8 cellular contexts compared by ENCODE assay signal in the genomic region with DNA sequence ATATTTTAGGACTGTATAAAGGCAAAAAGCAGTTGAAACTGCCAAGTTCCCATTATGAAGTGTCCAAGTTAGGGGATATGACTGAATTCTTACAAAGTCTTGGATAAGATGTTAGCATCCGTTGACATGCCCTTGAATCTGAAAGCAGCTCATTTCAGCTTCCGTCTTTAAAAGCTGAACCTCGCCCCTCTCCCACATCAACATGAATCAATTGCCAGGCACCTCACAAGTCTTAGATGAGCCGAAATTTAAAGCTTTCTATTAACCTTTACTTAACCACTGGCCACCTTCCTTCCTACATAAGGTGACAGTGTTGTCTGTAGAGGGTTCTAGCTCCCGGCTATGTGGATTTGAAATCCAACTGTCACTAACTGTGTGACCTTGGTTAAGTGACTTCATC. TPM values are rescaled to one million over a fixed set of nuclear protein-coding genes. Genes with fewer than 3 reads are reported as not detected.
DNase-seq lines count a peak whose midpoint lies in the region; ATAC-seq and TF ChIP-seq lines count a peak whose summit lies in the region.

No MANE protein-coding gene starts in this region.

- CTCF ChIA-PET in HEK293T (lab: Yijun Ruan, JAX): no interaction called here

- peak overlapping the region; percentile 84 for H3K4me3 ChIP-seq in Karpas-422 (ENCODE audit: low read length)
- peak overlapping the region; percentile 89 for H3K4me3 ChIP-seq in brain microvascular endothelial cell (ENCODE audit: low read depth, low read length)
- peak overlapping the region; percentile 55 to 83 for H3K4me3 ChIP-seq in vagina

- H2AFZ ChIP-seq in Karpas-422 (ENCODE audit: low read length): no peak overlapping the region

- H3K79me2 ChIP-seq in Karpas-422 (ENCODE audit: low read length): peaks cover 63% of the 10 kb centered on the region

- peaks cover 44% of the 10 kb centered on the region for H3K4me1 ChIP-seq in Karpas-422 (ENCODE audit: low read length)
- peaks cover 69% of the 10 kb centered on the region for H3K4me1 ChIP-seq in vagina

- ATAC-seq in memory B cell (ENCODE audit: low read depth) (no peak), HG02623 (IDR thresholded peaks at IDR 0.05; ENCODE audit: unreplicated experiment) (no peak)

- H3K9me3 Mint-ChIP-seq in CD14-positive monocyte (peaks cover 0 to 3% (median 0%) of the 10 kb centered on the region in 7 donors), memory B cell (no peaks in the 10 kb centered on the region)

- H3K9me2 ChIP-seq in Karpas-422 (replicated peaks; ENCODE audit: insufficient read depth, low read length): no peaks in the 10 kb centered on the region

- H3K9me3 ChIP-seq in Karpas-422 (ENCODE audit: low read length) (no peaks in the 10 kb centered on the region), vagina (no peaks in the 10 kb centered on the region)

- TF ChIP-seq POLR2A in vagina (IDR thresholded peaks at IDR 0.05): no peak

- intact Hi-C loops in CD14-positive monocyte (cut with micrococcal nuclease): loop anchor here in 1 of 2 donors (5.0 kb wide), 1 partner anchor 49 kb away; no protein-coding TSS in a partner anchor
- intact Hi-C loops in vagina (cut with DNase I): no loop called here

- in situ Hi-C loops in brain microvascular endothelial cell (cut with HindIII; ENCODE audit: low pct_ligation_motif_present, low sequenced_read_pairs): no loop called here

- peaks cover 5 to 8% of the 10 kb centered on the region in 2 donors for H3K36me3 Mint-ChIP-seq in CD14-positive monocyte
- peaks cover 5% of the 10 kb centered on the region for H3K36me3 Mint-ChIP-seq in memory B cell

- peak overlapping the region; percentile 94 for H3K9ac ChIP-seq in Karpas-422 (ENCODE audit: low read length)

- no peaks in the 10 kb centered on the region for H3K27me3 ChIP-seq in Karpas-422 (ENCODE audit: low read length)
- no peaks in the 10 kb centered on the region for H3K27me3 ChIP-seq in brain microvascular endothelial cell (replicated peaks)
- H3K27me3 ChIP-seq in vagina: no peaks in the 10 kb centered on the region

- DNase-seq in CD14-positive monocyte (ENCODE audit: low spot score) (no peak), Karpas-422 (peak; percentile 75), brain microvascular endothelial cell (no peak), memory B cell (ENCODE audit: low spot score in 2 of 2) (no peak), vagina (ENCODE audit: extremely low spot score in 2 of 2) (no peak), HEK293T (ENCODE audit: extremely low spot score) (no peak)
- no peak for DNase-seq in stimulated activated CD4-positive, alpha-beta T cell treated with anti-CD3 and anti-CD28 coated beads, Interleukin-12 subunit alpha, Interleukin-12 subunit beta, amount 100 ng/mL, for 4 hours

- H3K27me3 Mint-ChIP-seq in CD14-positive monocyte (ENCODE audit: low read depth in 3 of 3) (peaks cover 0 to 5% (median 2%) of the 10 kb centered on the region in 3 donors), memory B cell (no peaks in the 10 kb centered on the region)

- peaks cover 51% of the 10 kb centered on the region for H4K20me1 ChIP-seq in Karpas-422 (ENCODE audit: insufficient read depth, low read depth, low read length)

- H3K27ac ChIP-seq in Karpas-422 (ENCODE audit: low read length) (peak overlapping the region; percentile 76), brain microvascular endothelial cell (no peak overlapping the region), vagina (peak overlapping the region; percentile 93)

- H3K4me1 Mint-ChIP-seq in CD14-positive monocyte (peaks cover 51% of the 10 kb centered on the region), memory B cell (peaks cover 28% of the 10 kb centered on the region)

- H3K27ac Mint-ChIP-seq in CD14-positive monocyte: peak overlapping the region; percentile 92 to 96 (median 94)
- H3K27ac Mint-ChIP-seq in memory B cell: peak overlapping the region; percentile 95

- POLR2A ChIA-PET in HEK293T (lab: Yijun Ruan, JAX): no interaction called here

- H3K4me3 Mint-ChIP-seq in CD14-positive monocyte (peak overlapping the region; percentile 99 to 100), memory B cell (peak overlapping the region; percentile 88)

- peak overlapping the region; percentile 97 for H3K4me2 ChIP-seq in Karpas-422 (ENCODE audit: low read depth, low read length, poor library complexity, severe bottlenecking)

- H3K36me3 ChIP-seq in Karpas-422 (ENCODE audit: insufficient read depth, low read length) (peaks cover 19% of the 10 kb centered on the region; the same call in 1 of the 2 replicates), brain microvascular endothelial cell (replicated peaks) (no peaks in the 10 kb centered on the region), vagina (peaks cover 0 to 2% of the 10 kb centered on the region in 2 donors)

- TF ChIP-seq CTCF in CD14-positive monocyte (IDR thresholded peaks at IDR 0.05) (no peak), brain microvascular endothelial cell (IDR thresholded peaks at IDR 0.05; ENCODE audit: low read depth, low read length, missing control alignments) (no peak), vagina (IDR thresholded peaks at IDR 0.05) (no peak)

TF ChIP-seq in HEK293T, 16 proteins besides CTCF, POLR2A, EP300 and RAD21:
- TF ChIP-seq NFRKB (IDR thresholded peaks at IDR 0.05) (no peak), FOXM1 (IDR thresholded peaks at IDR 0.05; ENCODE audit: borderline replicate concordance) (no peak), ZNF384 (IDR thresholded peaks at IDR 0.05) (no peak), BHLHE40 (IDR thresholded peaks at IDR 0.05; ENCODE audit: borderline replicate concordance) (no peak), ELF4 (IDR thresholded peaks at IDR 0.05) (no peak), TARDBP (IDR thresholded peaks at IDR 0.05) (no peak), FOXK2 (IDR thresholded peaks at IDR 0.05) (no peak), L3MBTL2 (conservative IDR thresholded peaks at IDR 0.05) (no peak)
- TF ChIP-seq, protein P1, sequence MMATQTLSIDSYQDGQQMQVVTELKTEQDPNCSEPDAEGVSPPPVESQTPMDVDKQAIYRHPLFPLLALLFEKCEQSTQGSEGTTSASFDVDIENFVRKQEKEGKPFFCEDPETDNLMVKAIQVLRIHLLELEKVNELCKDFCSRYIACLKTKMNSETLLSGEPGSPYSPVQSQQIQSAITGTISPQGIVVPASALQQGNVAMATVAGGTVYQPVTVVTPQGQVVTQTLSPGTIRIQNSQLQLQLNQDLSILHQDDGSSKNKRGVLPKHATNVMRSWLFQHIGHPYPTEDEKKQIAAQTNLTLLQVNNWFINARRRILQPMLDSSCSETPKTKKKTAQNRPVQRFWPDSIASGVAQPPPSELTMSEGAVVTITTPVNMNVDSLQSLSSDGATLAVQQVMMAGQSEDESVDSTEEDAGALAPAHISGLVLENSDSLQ (IDR thresholded peaks at IDR 0.05): no peak
TF ChIP-seq in HEK293T: peak in this region for 0.

RNA-seq across cellular contexts. Expression of a gene that starts 1.3 kb away (rescaled TPM):
- polyA plus RNA-seq in CD14-positive monocyte: 100 to 1,000 TPM; 128 to 139 TPM
- total RNA-seq in Karpas-422 (2014; rRNA removed; shearing (Covaris generic); ENCODE audit: low replicate concordance): 128 and 248 TPM in 2 replicates
- 87.9 TPM for total RNA-seq in vagina

RNA-seq across cellular contexts. Expression of a gene that starts 52.5 kb away (rescaled TPM):
- polyA plus RNA-seq in CD14-positive monocyte: 100 to 1,000 TPM; 121 to 167 TPM
- 5.1 and 11.5 TPM in 2 replicates for total RNA-seq in Karpas-422 (2014; rRNA removed; shearing (Covaris generic); ENCODE audit: low replicate concordance)
- 7.6 TPM for total RNA-seq in vagina
